ENCODE assay signal across 20 cellular contexts in the genomic region with DNA sequence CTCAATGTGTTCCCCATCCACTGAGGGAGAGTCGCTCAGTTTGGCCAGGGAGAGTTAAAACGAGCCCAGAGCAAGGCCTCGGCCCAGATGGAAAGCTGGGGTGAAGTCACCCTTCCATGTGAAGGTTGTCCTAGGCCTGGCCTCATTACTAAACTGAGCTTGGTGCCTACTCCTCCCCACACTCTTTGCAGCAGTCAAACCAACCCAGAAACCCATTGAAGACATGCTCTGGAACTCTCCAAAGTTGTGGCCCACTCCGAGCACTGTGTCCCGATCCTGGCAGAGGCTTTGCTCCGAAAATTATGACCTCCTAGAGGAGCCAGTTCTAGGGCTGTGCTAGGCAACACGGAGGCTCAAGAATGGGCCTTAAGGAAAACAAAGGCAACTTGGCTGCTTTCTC. TPM values are rescaled to one million over a fixed set of nuclear protein-coding genes. Genes with fewer than 3 reads are reported as not detected.
DNase-seq lines count a peak whose midpoint lies in the region; ATAC-seq and TF ChIP-seq lines count a peak whose summit lies in the region.
"Had no signal": no experiment of that assay in that cellular context is flagged by ENCODE, and none has a peak within 500 bp of the region (broad histone marks: within the 10 kb centered on the region; RNA-seq: fewer than 3 reads in every experiment).

No MANE protein-coding gene starts in this region.

- ATAC-seq in left ventricle myocardium superior (no peak), lung (ENCODE audit: insufficient read depth, low FRiP score) (no peak), HG03159 (IDR thresholded peaks at IDR 0.05; ENCODE audit: unreplicated experiment) (no peak)
- ATAC-seq: GM12878 had no signal

- WGBS in lung, 2 donors = 92 to 97% methylated on average over 7 of the region's 7 CpGs

- H3K27ac ChIP-seq in right atrium auricular region = no peak overlapping the region
- H3K27ac ChIP-seq in lung (ENCODE audit: low read depth in 1 of 2, low read length in 1 of 2) = no peak overlapping the region

- DNase-seq in right atrium auricular region (ENCODE audit: low spot score) (peak; percentile 49), left ventricle myocardium superior (no peak), lung (ENCODE audit: low spot score) (peak; percentile 21), ureter (ENCODE audit: low spot score) (peak; percentile 9)
- DNase-seq in activated CD4-positive, alpha-beta T cell treated with anti-CD3 and anti-CD28 coated beads, Interleukin-2, amount 50 U/mL, for 48 hours = no peak
- DNase-seq: ACHN; BE2C; C1 segment of cervical spinal cord; CD4-positive, CD25-positive, alpha-beta regulatory T cell; CD8-positive, alpha-beta memory T cell; COR-L47; DMS 273 treated with DMSO at 0.1 percent for 48 hours; DMS53; DND-41; EL; H9; IMR-90 had no signal

- H3K27me3 ChIP-seq in right atrium auricular region (no peaks in the 10 kb centered on the region), lung (ENCODE audit: control insufficient read depth, insufficient read depth) (peaks cover 2% of the 10 kb centered on the region)
- H3K27me3 ChIP-seq: BE2C had no signal

- intact Hi-C loops in left ventricle myocardium superior (cut with micrococcal nuclease) = no loop called here

- TF ChIP-seq CTCF in right atrium auricular region (IDR thresholded peaks at IDR 0.05) = no peak
- TF ChIP-seq CTCF in lung (IDR thresholded peaks at IDR 0.05; ENCODE audit: control extremely low read depth, extremely low read depth) = no peak

- H3K36me3 ChIP-seq in right atrium auricular region = no peaks in the 10 kb centered on the region
- no peaks in the 10 kb centered on the region for H3K36me3 ChIP-seq in lung (ENCODE audit: control insufficient read depth in 2 of 2, insufficient read depth in 2 of 2, low read length in 2 of 2)
- H3K36me3 ChIP-seq: BE2C had no signal

- H3K4me3 ChIP-seq in right atrium auricular region = no peak overlapping the region
- H3K4me3 ChIP-seq in lung = no peak overlapping the region
- H3K4me3 ChIP-seq: GM12878 had no signal

- H3K4me1 ChIP-seq in right atrium auricular region = no peaks in the 10 kb centered on the region
- H3K4me1 ChIP-seq in lung (ENCODE audit: control insufficient read depth in 2 of 2, insufficient read depth in 2 of 2, low read length in 2 of 2) = no peaks in the 10 kb centered on the region
- H3K4me1 ChIP-seq: BE2C had no signal

- H3K9me3 ChIP-seq in right atrium auricular region (no peaks in the 10 kb centered on the region), lung (ENCODE audit: control insufficient read depth in 2 of 2, insufficient read depth in 1 of 2, low read length in 1 of 2) (no peaks in the 10 kb centered on the region)
- H3K9me3 ChIP-seq: BE2C had no signal

RNA-seq across cellular contexts. Expression of gene CYP26B1, which starts 11.5 kb away (rescaled TPM):
- total RNA-seq in right atrium auricular region (10 to 100 TPM in 1 of 2 donors, 1 to 10 TPM in 1; 2.5 to 12.8 TPM), left ventricle myocardium superior (4.2 TPM), lung (1 to 10 TPM; 2.6 to 4.7 TPM), ureter (1.1 TPM)
- 1 to 10 TPM; 1.1 to 2.2 TPM for polyA plus RNA-seq in lung
- total RNA-seq: CD4-positive, CD25-positive, alpha-beta regulatory T cell; CD8-positive, alpha-beta memory T cell; G401; GM12878; IMR-90 had no signal
- polyA plus RNA-seq: CD4-positive, CD25-positive, alpha-beta regulatory T cell; CD8-positive, alpha-beta memory T cell; GM12878 had no signal

Comparison
In these comparisons a context has a peak if more than half of its experiments do, and no peak if none do; other contexts are left out.
1. DNase-seq: peak in right atrium auricular region (single experiment), lung (single experiment) and ureter (single experiment); none in left ventricle myocardium superior (single experiment) and activated CD4-positive, alpha-beta T cell treated with anti-CD3 and anti-CD28 coated beads, Interleukin-2, amount 50 U/mL, for 48 hours (0 of 2).